11 cellular contexts compared by ENCODE assay signal in genomic region chr21:42262826-42263225, GRCh38. TPM values are rescaled to one million over a fixed set of nuclear protein-coding genes. Genes with fewer than 3 reads are reported as not detected.
DNase-seq lines count a peak whose midpoint lies in the region; ATAC-seq, FAIRE-seq and TF ChIP-seq lines count a peak whose summit lies in the region.
"Had no signal": no experiment of that assay in that cellular context is flagged by ENCODE, and none has a peak within 500 bp of the region (broad histone marks: within the 10 kb centered on the region; RNA-seq: fewer than 3 reads in every experiment).

No MANE protein-coding gene starts in this region.

- H3K4me1 ChIP-seq in IMR-90 (ENCODE audit: control insufficient read depth, insufficient read depth, low read length), result peaks cover 21% of the 10 kb centered on the region; the same call in 1 of the 2 replicates
- H3K4me1 ChIP-seq in mammary epithelial cell (ENCODE audit: insufficient read depth, low read length), result no peaks in the 10 kb centered on the region
- H3K4me1 ChIP-seq in kidney (ENCODE audit: control insufficient read depth in 1 of 2, insufficient read depth in 1 of 2, low read depth in 1 of 2, low read length in 2 of 2), result peaks cover 6 to 14% of the 10 kb centered on the region in 2 donors
- H3K4me1 ChIP-seq in subcutaneous abdominal adipose tissue (ENCODE audit: control insufficient read depth in 5 of 5, insufficient read depth in 5 of 5, low read length in 5 of 5), result peaks cover 8 to 63% (median 40%) of the 10 kb centered on the region in 5 donors

- H3K36me3 ChIP-seq in IMR-90 (ENCODE audit: control insufficient read depth, insufficient read depth, low read length), result no peaks in the 10 kb centered on the region
- no peaks in the 10 kb centered on the region for H3K36me3 ChIP-seq in mammary epithelial cell (ENCODE audit: insufficient read depth, low read length)
- no peaks in the 10 kb centered on the region for H3K36me3 ChIP-seq in kidney (ENCODE audit: control insufficient read depth in 1 of 2, insufficient read depth in 2 of 2, low read length in 2 of 2)
- no peaks in the 10 kb centered on the region for H3K36me3 ChIP-seq in subcutaneous abdominal adipose tissue (ENCODE audit: control insufficient read depth in 5 of 5, insufficient read depth in 5 of 5, low read length in 5 of 5)

- TF ChIP-seq CTCF in IMR-90 (conservative IDR thresholded peaks at IDR 0.05; ENCODE audit: low read depth, low read length) (no peak), mammary epithelial cell (conservative IDR thresholded peaks at IDR 0.05 in 1 of 2, IDR thresholded peaks at IDR 0.05 in 1 of 2; ENCODE audit: extremely low read depth in 1 of 2, insufficient read depth in 1 of 2, low read depth in 1 of 2, low read length in 2 of 2) (no peak), kidney (IDR thresholded peaks at IDR 0.05; ENCODE audit: borderline replicate concordance, extremely low read depth, insufficient read depth) (no peak), GM13976 (IDR thresholded peaks at IDR 0.05; ENCODE audit: borderline replicate concordance, control extremely low read depth, extremely low read depth, insufficient read depth, missing control alignments) (no peak)

- CTCF ChIA-PET in IMR-90 (lab: Yijun Ruan, JAX) (no interaction called here), mammary epithelial cell (lab: Charles Lee; ENCODE audit: low non-redundant PET) (no interaction called here)

- no peak overlapping the region for H4K8ac ChIP-seq in IMR-90 (ENCODE audit: low read depth in 2 of 2, low read length in 2 of 2)

- ATAC-seq in IMR-90 (ENCODE audit: low read depth), result peak; percentile 15; the same call in 1 of the 2 replicates
- no peak for ATAC-seq in GM18502 (IDR thresholded peaks at IDR 0.05; ENCODE audit: poor library complexity, unreplicated experiment)
- no peak for ATAC-seq in HG02798 (IDR thresholded peaks at IDR 0.05; ENCODE audit: poor library complexity, unreplicated experiment)

- 46% methylated on average over 3 of the region's 11 CpGs; no CpG with 5 or more reads in 1 of the 2 experiments for WGBS in IMR-90 (ENCODE audit: extremely low coverage in 2 of 2, insufficient read length in 1 of 2), 2 experiments
- WGBS in mammary epithelial cell (ENCODE audit: low coverage, missing lambda C conversion rate), result 47% methylated on average over 11 of the region's 11 CpGs

- no peak overlapping the region for H3K4me3 ChIP-seq in IMR-90 (ENCODE audit: insufficient read depth, low read depth, low read length)
- H3K4me3 ChIP-seq in mammary epithelial cell (replicated peaks in 1 of 3; ENCODE audit: insufficient read depth in 1 of 3, low read depth in 2 of 3, low read length in 3 of 3), result no peak overlapping the region
- H3K4me3 ChIP-seq in kidney (ENCODE audit: low read length in 2 of 2), result no peak overlapping the region
- H3K4me3 ChIP-seq in subcutaneous abdominal adipose tissue (ENCODE audit: low read depth in 1 of 5, low read length in 5 of 5), result peak overlapping the region in 1 of 5 donors; percentile 11

- H3K4me2 ChIP-seq in IMR-90 (ENCODE audit: low read depth, low read length) (no peak overlapping the region), mammary epithelial cell (ENCODE audit: insufficient read depth, low read depth, low read length) (no peak overlapping the region)

- peak overlapping the region; percentile 29; the same call in 1 of the 2 replicates for H2BK120ac ChIP-seq in IMR-90 (ENCODE audit: low read depth, low read length)

- 0 out of 2 replicates have a peak overlapping the region, but pooled peaks have one; percentile 29 for H3K14ac ChIP-seq in IMR-90 (replicated peaks; ENCODE audit: low read depth, low read length)

- in situ Hi-C loops in IMR-90 (cut with MboI; ENCODE audit: low sequenced_read_pairs) (no loop called here), mammary epithelial cell (cut with MboI; ENCODE audit: low sequenced_read_pairs in 2 of 2) (loop anchor here in 1 of 2 donors (10.0 kb wide), 1 partner anchor 108 kb away; no protein-coding TSS in a partner anchor), GM13976 (cut with MboI; ENCODE audit: low sequenced_read_pairs, unreplicated experiment) (no loop called here)

- H2BK20ac ChIP-seq in IMR-90 (ENCODE audit: low read depth, low read length), result no peak overlapping the region

- TF ChIP-seq POLR2A in IMR-90 (IDR thresholded peaks at IDR 0.05; ENCODE audit: low read depth, low read length), result no peak

- H2BK5ac ChIP-seq in IMR-90 (ENCODE audit: low read depth, low read length, poor library complexity, severe bottlenecking), result no peak overlapping the region

- H3K9me1 ChIP-seq in IMR-90 (ENCODE audit: insufficient read depth, low read length), result 0 out of 2 replicates have a peak, but pooled peaks cover 11% of the 10 kb centered on the region

- no peak overlapping the region for H4K91ac ChIP-seq in IMR-90 (ENCODE audit: insufficient read depth, low read depth, low read length)

- POLR2A ChIA-PET in IMR-90 (lab: Charles Lee; ENCODE audit: unreplicated experiment), result no interaction called here

- FAIRE-seq in kidney (lab: Jason Lieb, UNC), result no peak
- FAIRE-seq: keratinocyte, TTC549 had no signal

- H3K27me3 ChIP-seq in IMR-90 (ENCODE audit: control insufficient read depth, insufficient read depth, low read length) (peaks cover 18% of the 10 kb centered on the region; the same call in 1 of the 2 replicates), mammary epithelial cell (ENCODE audit: insufficient read depth, low read length) (no peaks in the 10 kb centered on the region), subcutaneous abdominal adipose tissue (ENCODE audit: control insufficient read depth in 5 of 5, insufficient read depth in 4 of 5, low read length in 5 of 5) (peaks cover 0 to 13% (median 3%) of the 10 kb centered on the region in 5 donors)

- H3K79me1 ChIP-seq in IMR-90 (ENCODE audit: low read depth in 1 of 2, low read length in 2 of 2), result no peaks in the 10 kb centered on the region

- no peak overlapping the region for H2BK15ac ChIP-seq in IMR-90 (ENCODE audit: low read depth, low read length)

- dilution Hi-C loops in IMR-90 (cut with HindIII; ENCODE audit: low sequenced_read_pairs, unreplicated experiment), result no loop called here
- dilution Hi-C loops in mammary epithelial cell (cut with HindIII; ENCODE audit: low sequenced_read_pairs), result no loop called here

- intact Hi-C loops in IMR-90 (cut with micrococcal nuclease), result no loop called here
- intact Hi-C loops in mammary epithelial cell (cut with micrococcal nuclease), result no loop called here
- intact Hi-C loops in kidney (cut with DNase I), result no loop called here

- H3K4ac ChIP-seq in IMR-90 (ENCODE audit: low read depth, low read length), result peak overlapping the region; percentile 35; the same call in 1 of the 2 replicates

- H3K27ac ChIP-seq in IMR-90 (ENCODE audit: insufficient read depth, low read length) (no peak overlapping the region), mammary epithelial cell (ENCODE audit: insufficient read depth, low read depth, low read length) (no peak overlapping the region), kidney (ENCODE audit: low read depth in 2 of 2, low read length in 2 of 2) (peak overlapping the region; percentile 61 to 89), subcutaneous abdominal adipose tissue (ENCODE audit: low read depth, low read length) (peak overlapping the region; percentile 81)

- H3K9ac ChIP-seq in IMR-90 (ENCODE audit: low read depth, low read length), result no peak overlapping the region
- no peak overlapping the region for H3K9ac ChIP-seq in mammary epithelial cell (ENCODE audit: insufficient read depth, low read length)
- H3K9ac ChIP-seq in kidney (ENCODE audit: low read length in 2 of 2), result peak overlapping the region in 1 of 2 donors; percentile 44
- H3K9ac ChIP-seq in subcutaneous abdominal adipose tissue (ENCODE audit: low read length in 5 of 5), result peak overlapping the region in 1 of 5 donors; percentile 63

- BruUV-seq in IMR-90 (replicated peaks; lab: Mats Ljungman, UMichigan) (no TSS peak), mammary epithelial cell (replicated peaks; lab: Mats Ljungman, UMichigan) (no TSS peak)

- DNase-seq in IMR-90 (peak; percentile 24), mammary epithelial cell (peak; percentile 43), kidney (peak; percentile 93), GM13976 (ENCODE audit: low spot score) (no peak)
- DNase-seq in activated naive CD4-positive, alpha-beta T cell treated with anti-CD3 and anti-CD28 coated beads, Interleukin-2, amount 50 U/mL, for 16 hours, result no peak
- DNase-seq: activated naive CD8-positive, alpha-beta T cell treated with anti-CD3 and anti-CD28 coated beads for 36 hours had no signal

- no peak overlapping the region for H2AK5ac ChIP-seq in IMR-90 (ENCODE audit: low read depth, low read length)

- no peak overlapping the region for H3K23ac ChIP-seq in IMR-90 (ENCODE audit: low read depth, low read length)

- no peak overlapping the region for H3K18ac ChIP-seq in IMR-90 (ENCODE audit: low read depth, low read length)

- no peak overlapping the region for H4K5ac ChIP-seq in IMR-90 (ENCODE audit: low read depth, low read length)

- H3K79me2 ChIP-seq in mammary epithelial cell (ENCODE audit: insufficient read depth, low read length), result no peaks in the 10 kb centered on the region

- peak overlapping the region; percentile 8 for H2AFZ ChIP-seq in IMR-90 (replicated peaks; ENCODE audit: low read length, poor library complexity)
- no peak overlapping the region for H2AFZ ChIP-seq in mammary epithelial cell (ENCODE audit: low read depth, low read length)

- H3K56ac ChIP-seq in IMR-90 (ENCODE audit: extremely low read depth, insufficient read depth, low read length), result no peak overlapping the region

- no peak overlapping the region for H2AK9ac ChIP-seq in IMR-90 (replicated peaks; ENCODE audit: low read depth, low read length, poor library complexity)

- TF ChIP-seq RAD21 in IMR-90 (IDR thresholded peaks at IDR 0.05; ENCODE audit: low read length), result no peak

- peaks cover 5% of the 10 kb centered on the region; the same call in 1 of the 2 replicates for H4K20me1 ChIP-seq in IMR-90 (ENCODE audit: insufficient read depth, low read length)
- no peaks in the 10 kb centered on the region for H4K20me1 ChIP-seq in mammary epithelial cell (ENCODE audit: insufficient read depth, low read length)

- no peaks in the 10 kb centered on the region for H3K9me3 ChIP-seq in IMR-90 (ENCODE audit: control insufficient read depth, insufficient read depth, low read length)
- H3K9me3 ChIP-seq in mammary epithelial cell (replicated peaks; ENCODE audit: insufficient read depth, low read length), result no peaks in the 10 kb centered on the region
- H3K9me3 ChIP-seq in kidney (ENCODE audit: control insufficient read depth in 1 of 2, low read length in 2 of 2), result no peaks in the 10 kb centered on the region
- H3K9me3 ChIP-seq in subcutaneous abdominal adipose tissue (ENCODE audit: control insufficient read depth in 5 of 5, low read length in 5 of 5), result no peaks in the 10 kb centered on the region

RNA-seq across cellular contexts. Expression of gene ABCG1, which starts 43.9 kb away (rescaled TPM):
- total RNA-seq in IMR-90 (2012; rRNA removed) (under 0.01 and 0.36 TPM in 2 replicates), mammary epithelial cell (10 to 100 TPM in 1 of 2 donors, 1 to 10 TPM in 1; 6.3 to 16.9 TPM), kidney (27.6 TPM)
- polyA plus RNA-seq in IMR-90 (2012; rRNA removed) (0.14 and 0.19 TPM in 2 replicates), mammary epithelial cell (2.7 TPM), kidney (ENCODE audit: insufficient read depth, low read depth, low replicate concordance) (5.6 TPM)
- 0.13 and 0.23 TPM in 2 replicates for polyA plus RNA-seq in IMR-90 (2012; cell fraction: cytosol; rRNA removed)
- polyA plus RNA-seq in IMR-90 (2012; cell fraction: nucleus; rRNA removed; ENCODE audit: low replicate concordance), result 0.20 and 0.23 TPM in 2 replicates
- 2.5 TPM for polyA minus RNA-seq in mammary epithelial cell

RNA-seq across cellular contexts. Expression of gene TFF3, which starts 52.4 kb away (rescaled TPM):
- not detected in 2 replicates for total RNA-seq in IMR-90 (2012; rRNA removed)
- not detected in 2 replicates for polyA plus RNA-seq in IMR-90 (2012; rRNA removed)
- polyA plus RNA-seq in IMR-90 (2012; cell fraction: cytosol; rRNA removed), result not detected in 2 replicates
- polyA plus RNA-seq in IMR-90 (2012; cell fraction: nucleus; rRNA removed; ENCODE audit: low replicate concordance), result not detected in 2 replicates
- not detected for total RNA-seq in mammary epithelial cell
- polyA plus RNA-seq in mammary epithelial cell, result not detected
- not detected for polyA minus RNA-seq in mammary epithelial cell
- 22.4 TPM for total RNA-seq in kidney
- polyA plus RNA-seq in kidney (ENCODE audit: insufficient read depth, low read depth, low replicate concordance), result 10.0 TPM
- total RNA-seq: activated naive CD8-positive, alpha-beta T cell treated with anti-CD3 and anti-CD28 coated beads for 36 hours had no signal
- polyA plus RNA-seq: keratinocyte had no signal

Comparison
In these comparisons a context has a peak if more than half of its experiments do, and no peak if none do; other contexts are left out.
1. DNase-seq: peak in IMR-90 (single experiment), mammary epithelial cell (single experiment) and kidney (single experiment); none in activated naive CD4-positive, alpha-beta T cell treated with anti-CD3 and anti-CD28 coated beads, Interleukin-2, amount 50 U/mL, for 16 hours (single experiment) and GM13976 (single experiment).
2. H3K27ac ChIP-seq: peak in kidney (2 of 2) and subcutaneous abdominal adipose tissue (single experiment); none in IMR-90 (single experiment) and mammary epithelial cell (single experiment).
3. RNA of gene TFF3, which starts 52.4 kb away (total RNA-seq): 22.4 TPM in kidney (single experiment); not detected in IMR-90 and not detected in mammary epithelial cell; every median in the first group is over 10 times any median in the second.